Comparison of ENCODE assay signal across 14 cellular contexts in the genomic region with DNA sequence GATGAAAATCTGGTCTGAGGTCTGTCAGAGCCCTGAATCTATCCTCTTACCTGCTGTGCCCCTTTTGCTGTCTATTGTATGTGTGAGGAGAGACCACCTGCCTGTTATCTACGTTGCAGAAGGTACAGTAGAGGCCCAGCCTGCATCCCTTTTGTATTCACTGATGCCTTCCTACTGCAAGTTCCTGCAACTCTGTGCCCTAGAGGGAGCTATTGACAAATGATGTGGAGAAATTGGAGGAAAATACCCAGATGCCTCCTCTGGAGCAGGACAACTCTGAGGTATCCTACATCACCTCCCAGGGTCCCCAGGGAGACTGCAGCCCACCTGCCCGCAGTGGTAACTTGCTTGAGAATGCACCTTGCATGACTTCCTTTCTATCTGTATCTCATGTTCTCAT. TPM values are rescaled to one million over a fixed set of nuclear protein-coding genes. Genes with fewer than 3 reads are reported as not detected.
DNase-seq lines count a peak whose midpoint lies in the region; ATAC-seq and TF ChIP-seq lines count a peak whose summit lies in the region.
"Had no signal": no experiment of that assay in that cellular context is flagged by ENCODE, and none has a peak within 500 bp of the region (broad histone marks: within the 10 kb centered on the region; RNA-seq: fewer than 3 reads in every experiment).

No MANE protein-coding gene starts in this region.

- H3K4me3 ChIP-seq in DOHH2 (ENCODE audit: low read length) (no peak overlapping the region), WERI-Rb-1 (ENCODE audit: low read depth, low read length) (no peak overlapping the region), fibroblast of villous mesenchyme (ENCODE audit: low read depth, low read length) (no peak overlapping the region)
- H3K4me3 ChIP-seq: left ventricle myocardium inferior, thyroid gland had no signal

- H4K20me1 ChIP-seq in DOHH2 (ENCODE audit: control insufficient read depth, insufficient read depth, low read depth, low read length) = no peaks in the 10 kb centered on the region

- H3K4me2 ChIP-seq in DOHH2 (ENCODE audit: low read length) = no peak overlapping the region

- no peaks in the 10 kb centered on the region for H3F3A ChIP-seq in DOHH2 (ENCODE audit: control insufficient read depth, insufficient read depth)

- peak; percentile 20 for TF ChIP-seq CTCF in DOHH2 (IDR thresholded peaks at IDR 0.05; ENCODE audit: low read depth, low read length, poor library complexity, severe bottlenecking)
- peak; percentile 40; the same call in 1 of the 2 replicates for TF ChIP-seq CTCF in WERI-Rb-1 (IDR thresholded peaks at IDR 0.05; ENCODE audit: low read depth, low read length)
- peak; percentile 31 for TF ChIP-seq CTCF in fibroblast of villous mesenchyme (IDR thresholded peaks at IDR 0.05; ENCODE audit: insufficient read depth, low read depth, low read length)
- no peak for TF ChIP-seq CTCF in GM20000 (IDR thresholded peaks at IDR 0.05; ENCODE audit: extremely low read depth, missing control alignments)

- H3K79me2 ChIP-seq in DOHH2 (ENCODE audit: control insufficient read depth, low read length) = no peaks in the 10 kb centered on the region

- no peaks in the 10 kb centered on the region for H3K4me1 ChIP-seq in DOHH2 (ENCODE audit: control insufficient read depth, low read length)
- H3K4me1 ChIP-seq: thyroid gland had no signal

- no peak for ATAC-seq in GM19395 (IDR thresholded peaks at IDR 0.05; ENCODE audit: unreplicated experiment)

- no peak for TF ChIP-seq POLR2A in erythroblast (IDR thresholded peaks at IDR 0.05; ENCODE audit: low read length)

- H3K27me3 ChIP-seq in DOHH2 (ENCODE audit: control insufficient read depth, low read length) (no peaks in the 10 kb centered on the region), WERI-Rb-1 (ENCODE audit: insufficient read depth, low read depth, severe bottlenecking) (no peaks in the 10 kb centered on the region)
- H3K27me3 ChIP-seq: thyroid gland had no signal

- no peaks in the 10 kb centered on the region for H3K9me3 ChIP-seq in DOHH2 (ENCODE audit: control insufficient read depth, insufficient read depth, low read length)
- H3K9me3 ChIP-seq in WERI-Rb-1 (ENCODE audit: severe bottlenecking) = peaks cover 4% of the 10 kb centered on the region
- H3K9me3 ChIP-seq: thyroid gland had no signal

- H3K9me2 ChIP-seq in DOHH2 (replicated peaks; ENCODE audit: control insufficient read depth, low read length) = no peaks in the 10 kb centered on the region

- DNase-seq in HT-29 (ENCODE audit: low spot score) = peak; percentile 28
- no peak for DNase-seq in WERI-Rb-1
- peak; percentile 3 for DNase-seq in fibroblast of villous mesenchyme (ENCODE audit: low read depth)
- no peak for DNase-seq in erythroblast (lab: John Stamatoyannopoulos, UW)
- DNase-seq in GM20000 (ENCODE audit: low spot score) = no peak
- no peak for DNase-seq in NCI-H345 treated with DMSO at 0.1 percent for 48 hours (lab: John Stamatoyannopoulos, UW; ENCODE audit: unreplicated experiment)
- DNase-seq: activated CD8-positive, alpha-beta memory T cell treated with anti-CD3 and anti-CD28 coated beads for 24 hours; KG1; left ventricle myocardium inferior; small intestine; thyroid gland had no signal

- no peaks in the 10 kb centered on the region for H3K36me3 ChIP-seq in DOHH2 (ENCODE audit: control insufficient read depth, low read length)
- no peaks in the 10 kb centered on the region for H3K36me3 ChIP-seq in WERI-Rb-1
- H3K36me3 ChIP-seq: left ventricle myocardium inferior, thyroid gland had no signal

- H3K27ac ChIP-seq in DOHH2 (ENCODE audit: low read depth, low read length) (no peak overlapping the region), WERI-Rb-1 (no peak overlapping the region)
- H3K27ac ChIP-seq: left ventricle myocardium inferior, thyroid gland had no signal

RNA-seq across cellular contexts. Expression of a gene that starts 33.7 kb away (rescaled TPM):
- 0.10 TPM in 1 of 2 replicates, not detected in the other for total RNA-seq in HT-29 (2014; rRNA removed; shearing (Covaris generic))
- total RNA-seq in fibroblast of villous mesenchyme = under 0.01 TPM in 1 of 2 replicates, not detected in the other
- total RNA-seq: left ventricle myocardium inferior, NCI-H460 had no signal

Comparison
In these comparisons a context has a peak if more than half of its experiments do, and no peak if none do; other contexts are left out.
1. DNase-seq: peak in HT-29 (single experiment) and fibroblast of villous mesenchyme (single experiment); none in WERI-Rb-1 (single experiment), erythroblast (0 of 2), GM20000 (single experiment) and NCI-H345 treated with DMSO at 0.1 percent for 48 hours (single experiment).